Comparison of ENCODE assay signal across 19 cellular contexts in genomic region chr3:171176244-171176925, GRCh38.
A peak's percentile ranks its signal among the peaks of the same experiment; 100 is the strongest.
DNase-seq lines count a peak whose midpoint lies in the region; ATAC-seq and TF ChIP-seq lines count a peak whose summit lies in the region.
"Had no signal": no experiment of that assay in that cellular context is flagged by ENCODE, and none has a peak within 500 bp of the region (broad histone marks: within the 10 kb centered on the region; RNA-seq: fewer than 3 reads in every experiment).

No MANE protein-coding gene starts in this region.

- H3K27me3 ChIP-seq in heart left ventricle (no peaks in the 10 kb centered on the region), psoas muscle (ENCODE audit: insufficient read depth in 3 of 3, low read length in 2 of 3) (no peaks in the 10 kb centered on the region), vagina (no peaks in the 10 kb centered on the region)
- H3K27me3 ChIP-seq: thyroid gland had no signal

- H3K36me3 ChIP-seq in heart left ventricle (no peaks in the 10 kb centered on the region), psoas muscle (ENCODE audit: insufficient read depth in 1 of 2, low read depth in 1 of 2) (no peaks in the 10 kb centered on the region), vagina (no peaks in the 10 kb centered on the region)
- H3K36me3 ChIP-seq: thyroid gland had no signal

- DNase-seq in heart left ventricle = no peak
- DNase-seq in cardiac septum (ENCODE audit: low spot score) = no peak
- no peak for DNase-seq in left ventricle myocardium superior
- DNase-seq in psoas muscle = no peak
- no peak for DNase-seq in vagina (ENCODE audit: extremely low spot score in 2 of 2)
- no peak for DNase-seq in NCI-H2029 (lab: John Stamatoyannopoulos, UW)
- no peak for DNase-seq in activated CD4-positive, alpha-beta T cell treated with anti-CD3 and anti-CD28 coated beads for 4 hours
- DNase-seq in foreskin fibroblast = no peak
- DNase-seq: activated CD4-positive, alpha-beta T cell treated with anti-CD3 and anti-CD28 coated beads for 48 hours; activated naive CD4-positive, alpha-beta T cell treated with anti-CD3 and anti-CD28 coated beads for 36 hours; erythroblast; GOT3; NCI-H187 treated with DMSO at 0.1 percent for 48 hours; NCI-H526 treated with DMSO at 0.1 percent for 48 hours; occipital lobe; thyroid gland had no signal

- no peaks in the 10 kb centered on the region for H3K9me3 ChIP-seq in heart left ventricle
- no peaks in the 10 kb centered on the region for H3K9me3 ChIP-seq in psoas muscle
- no peaks in the 10 kb centered on the region for H3K9me3 ChIP-seq in vagina
- H3K9me3 ChIP-seq: thyroid gland had no signal

- TF ChIP-seq POLR2A in heart left ventricle (IDR thresholded peaks at IDR 0.05) = no peak
- TF ChIP-seq POLR2A in vagina (IDR thresholded peaks at IDR 0.05) = no peak

- TF ChIP-seq CTCF in heart left ventricle (IDR thresholded peaks at IDR 0.05) (no peak), psoas muscle (IDR thresholded peaks at IDR 0.05) (no peak), vagina (IDR thresholded peaks at IDR 0.05) (no peak), foreskin fibroblast (IDR thresholded peaks at IDR 0.05; ENCODE audit: low read depth, low read length) (no peak)

- H3K27ac ChIP-seq in heart left ventricle = peak overlapping the region; percentile 17 to 77 (median 64)
- H3K27ac ChIP-seq in psoas muscle = peak overlapping the region; percentile 72
- peak overlapping the region; percentile 27 for H3K27ac ChIP-seq in vagina
- H3K27ac ChIP-seq: C4-2B, thyroid gland had no signal

- ATAC-seq in heart left ventricle (peak in 1 of 4 donors; percentile 32), left ventricle myocardium superior (peak; percentile 13), psoas muscle (peak in 3 of 4 donors; percentile 57 to 65 (median 58))
- ATAC-seq: SK-N-SH treated with all-trans-retinoic acid at 6 μM for 48 hours had no signal

- 60 to 71% (median 68%) methylated on average over 4 to 5 of the region's 5 CpGs for WGBS in heart left ventricle, 4 donors
- WGBS in psoas muscle, 3 donors = 45 to 69% (median 47%) methylated on average over 5 of the region's 5 CpGs

- peak overlapping the region in 6 of 12 donors; percentile 23 to 43 (median 28) for H3K4me3 ChIP-seq in heart left ventricle
- peak overlapping the region; percentile 56 for H3K4me3 ChIP-seq in psoas muscle
- H3K4me3 ChIP-seq in vagina = no peak overlapping the region
- no peak overlapping the region for H3K4me3 ChIP-seq in foreskin fibroblast (ENCODE audit: low read depth in 1 of 2, low read length in 2 of 2)
- H3K4me3 ChIP-seq: skin epidermis, thyroid gland had no signal

- H3K4me1 ChIP-seq in heart left ventricle = peaks cover 0 to 32% (median 15%) of the 10 kb centered on the region in 12 donors
- H3K4me1 ChIP-seq in psoas muscle = peaks cover 18% of the 10 kb centered on the region
- no peaks in the 10 kb centered on the region for H3K4me1 ChIP-seq in vagina
- H3K4me1 ChIP-seq: thyroid gland had no signal

- intact Hi-C loops in heart left ventricle (cut with DNase I) (loop anchor here in 2 of 10 donors (5.0 to 10.0 kb wide), 3 partner anchors 108 to 281 kb away; no protein-coding TSS in a partner anchor), cardiac septum (cut with DNase I) (no loop called here), left ventricle myocardium superior (cut with micrococcal nuclease) (no loop called here), psoas muscle (cut with DNase I) (no loop called here), vagina (cut with DNase I) (no loop called here)
